In genomic region chr4:15757084-15757483, GRCh38 we compare ENCODE assay signal across 16 cellular contexts. TPM values are rescaled to one million over a fixed set of nuclear protein-coding genes. Genes with fewer than 3 reads are reported as not detected.
DNase-seq lines count a peak whose midpoint lies in the region; ATAC-seq and TF ChIP-seq lines count a peak whose summit lies in the region.
"Had no signal": no experiment of that assay in that cellular context is flagged by ENCODE, and none has a peak within 500 bp of the region (broad histone marks: within the 10 kb centered on the region; RNA-seq: fewer than 3 reads in every experiment).

No MANE protein-coding gene starts in this region.

- no peak for ATAC-seq in activated naive CD4-positive, alpha-beta T cell treated with anti-CD3 and anti-CD28 coated beads, Interleukin-2, amount 50 U/mL, for 72 hours
- ATAC-seq in left lobe of liver (no peak), HG02973 (IDR thresholded peaks at IDR 0.05; ENCODE audit: unreplicated experiment) (no peak), HG03196 (IDR thresholded peaks at IDR 0.05; ENCODE audit: unreplicated experiment) (no peak)
- ATAC-seq: GM23338, heart left ventricle, Right ventricle myocardium inferior had no signal

- TF ChIP-seq CTCF in MM.1S (IDR thresholded peaks at IDR 0.05; ENCODE audit: low read length) (no peak), spleen (IDR thresholded peaks at IDR 0.05 in 8 of 11, conservative IDR thresholded peaks at IDR 0.05 in 3 of 11) (no peak)

- H3K9me2 ChIP-seq in MM.1S (replicated peaks; ENCODE audit: insufficient read depth, low read length): no peaks in the 10 kb centered on the region

- peaks cover 45% of the 10 kb centered on the region for H3K4me1 ChIP-seq in MM.1S (ENCODE audit: low read length)
- H3K4me1 ChIP-seq in spleen: peaks cover 21 to 63% (median 45%) of the 10 kb centered on the region in 6 donors
- H3K4me1 ChIP-seq: breast epithelium had no signal

- no peaks in the 10 kb centered on the region for H3K27me3 Mint-ChIP-seq in activated naive CD4-positive, alpha-beta T cell treated with anti-CD3 and anti-CD28 coated beads for 36 hours (ENCODE audit: low read depth)

- H3K4me3 ChIP-seq in MM.1S (ENCODE audit: low read length) (peak overlapping the region; percentile 52), spleen (no peak overlapping the region)
- H3K4me3 ChIP-seq: breast epithelium, GM23338, heart left ventricle had no signal

- peak overlapping the region; percentile 83 for H3K27ac Mint-ChIP-seq in activated naive CD4-positive, alpha-beta T cell treated with anti-CD3 and anti-CD28 coated beads for 36 hours
- H3K27ac Mint-ChIP-seq in activated naive CD4-positive, alpha-beta T cell treated with anti-CD3 and anti-CD28 coated beads, Interleukin-2, amount 50 U/mL, for 72 hours: peak overlapping the region; percentile 77 to 97
- H3K27ac Mint-ChIP-seq: GM23338 had no signal

- no peak for DNase-seq in activated naive CD4-positive, alpha-beta T cell treated with anti-CD3 and anti-CD28 coated beads for 36 hours
- no peak for DNase-seq in activated naive CD4-positive, alpha-beta T cell treated with anti-CD3 and anti-CD28 coated beads, Interleukin-2, amount 50 U/mL, for 16 hours
- DNase-seq in MM.1S (peak; percentile 28), spleen (no peak), left lobe of liver (ENCODE audit: low spot score) (no peak)
- no peak for DNase-seq in activated naive CD4-positive, alpha-beta T cell treated with anti-CD3 and anti-CD28 coated beads, Interleukin-2, amount 50 U/mL, for 72 hours (ENCODE audit: low spot score in 2 of 2)
- DNase-seq: heart left ventricle, islet precursor cell, NCI-H2227 treated with DMSO at 0.1 percent for 48 hours, retina had no signal

- no peaks in the 10 kb centered on the region for H4K20me1 ChIP-seq in MM.1S (ENCODE audit: insufficient read depth, low read length)

- H3K9ac ChIP-seq in MM.1S (ENCODE audit: low read length): peak overlapping the region; percentile 47; the same call in 1 of the 2 replicates

- no peaks in the 10 kb centered on the region for H3K79me2 ChIP-seq in MM.1S (ENCODE audit: low read length)

- CTCF ChIA-PET in activated naive CD4-positive, alpha-beta T cell treated with anti-CD3 and anti-CD28 coated beads for 36 hours (lab: Charles Lee): interaction anchor here (0.6 to 4.5 kb wide), 20 partner anchors 9 to 287 kb away, joined by 3 to 52 read pairs (median 6); partner anchors contain the start of genes CD38 and FBXL5

- H3K9me3 ChIP-seq in MM.1S (replicated peaks; ENCODE audit: insufficient read depth, low read length) (no peaks in the 10 kb centered on the region), spleen (no peaks in the 10 kb centered on the region)
- H3K9me3 ChIP-seq: heart left ventricle had no signal

- H3F3A ChIP-seq in MM.1S (ENCODE audit: insufficient read depth, low read length): peaks cover 27% of the 10 kb centered on the region

- H3K9me3 Mint-ChIP-seq in activated naive CD4-positive, alpha-beta T cell treated with anti-CD3 and anti-CD28 coated beads for 36 hours: no peaks in the 10 kb centered on the region
- peaks cover 0 to 3% of the 10 kb centered on the region in 2 donors for H3K9me3 Mint-ChIP-seq in activated naive CD4-positive, alpha-beta T cell treated with anti-CD3 and anti-CD28 coated beads, Interleukin-2, amount 50 U/mL, for 72 hours
- H3K9me3 Mint-ChIP-seq: GM23338 had no signal

- H3K36me3 Mint-ChIP-seq in activated naive CD4-positive, alpha-beta T cell treated with anti-CD3 and anti-CD28 coated beads for 36 hours (ENCODE audit: low read depth): no peaks in the 10 kb centered on the region
- peaks cover 0 to 7% of the 10 kb centered on the region in 2 donors for H3K36me3 Mint-ChIP-seq in activated naive CD4-positive, alpha-beta T cell treated with anti-CD3 and anti-CD28 coated beads, Interleukin-2, amount 50 U/mL, for 72 hours

- peak overlapping the region; percentile 54 for H3K4me3 Mint-ChIP-seq in activated naive CD4-positive, alpha-beta T cell treated with anti-CD3 and anti-CD28 coated beads for 36 hours
- H3K4me3 Mint-ChIP-seq: GM23338, neural crest cell had no signal

- H3K4me1 Mint-ChIP-seq in activated naive CD4-positive, alpha-beta T cell treated with anti-CD3 and anti-CD28 coated beads for 36 hours (ENCODE audit: low read depth): peaks cover 44% of the 10 kb centered on the region
- H3K4me1 Mint-ChIP-seq: GM23338, neural crest cell had no signal

- no peaks in the 10 kb centered on the region for H3K27me3 ChIP-seq in MM.1S (replicated peaks; ENCODE audit: insufficient read depth, low read length)
- H3K27me3 ChIP-seq in spleen (replicated peaks in 1 of 7): no peaks in the 10 kb centered on the region
- H3K27me3 ChIP-seq: breast epithelium, heart left ventricle had no signal

- no peaks in the 10 kb centered on the region for H3K36me3 ChIP-seq in MM.1S (replicated peaks; ENCODE audit: insufficient read depth, low read length)
- H3K36me3 ChIP-seq in spleen: no peaks in the 10 kb centered on the region
- H3K36me3 ChIP-seq: breast epithelium, heart left ventricle had no signal

- H2AFZ ChIP-seq in MM.1S (ENCODE audit: low read length): peak overlapping the region; percentile 42; the same call in 1 of the 2 replicates

- 34 to 47% (median 46%) methylated on average over 4 of the region's 4 CpGs for WGBS in spleen, 5 donors

- intact Hi-C loops in activated naive CD4-positive, alpha-beta T cell treated with anti-CD3 and anti-CD28 coated beads for 36 hours (cut with micrococcal nuclease): loop anchor here (5.0 to 10.0 kb wide), 4 partner anchors 470 to 902 kb away; partner anchors contain the start of genes CPEB2 and TAPT1
- intact Hi-C loops in spleen (cut with DNase I; ENCODE audit: low total_unique reads): no loop called here

- TF ChIP-seq POLR2A in spleen (IDR thresholded peaks at IDR 0.05): no peak

- H3K27ac ChIP-seq in MM.1S (ENCODE audit: low read length) (peak overlapping the region; percentile 84), spleen (peak overlapping the region in 7 of 8 donors; percentile 16 to 74 (median 66))
- H3K27ac ChIP-seq: breast epithelium had no signal

- peak overlapping the region; percentile 88 for H3K4me2 ChIP-seq in MM.1S (ENCODE audit: low read depth, low read length)
- H3K4me2 ChIP-seq: GM23338 had no signal

RNA-seq across cellular contexts. Expression of gene CD38, which starts 21.0 kb away (rescaled TPM):
- 10 to 100 TPM; 18.5 to 20.0 TPM for total RNA-seq in activated naive CD4-positive, alpha-beta T cell treated with anti-CD3 and anti-CD28 coated beads for 36 hours
- total RNA-seq in activated naive CD4-positive, alpha-beta T cell treated with anti-CD3 and anti-CD28 coated beads, Interleukin-2, amount 50 U/mL, for 72 hours: 10 to 100 TPM; 10.7 to 32.8 TPM
- total RNA-seq in spleen (10 to 100 TPM; 45.1 to 92.9 (median 62.7) TPM), left lobe of liver (4.6 TPM)
- polyA plus RNA-seq in spleen: 1 to 10 TPM; 4.9 to 9.5 (median 5.8) TPM

RNA-seq across cellular contexts. Expression of gene BST1, which starts 54.2 kb away (rescaled TPM):
- total RNA-seq in activated naive CD4-positive, alpha-beta T cell treated with anti-CD3 and anti-CD28 coated beads for 36 hours: under 1 TPM; 0.74 to 0.96 TPM
- total RNA-seq in activated naive CD4-positive, alpha-beta T cell treated with anti-CD3 and anti-CD28 coated beads, Interleukin-2, amount 50 U/mL, for 72 hours: under 1 TPM; 0.39 to 0.82 TPM
- total RNA-seq in spleen: 10 to 100 TPM; 12.3 to 54.3 (median 25.1) TPM
- 1 to 10 TPM; 3.8 to 5.9 (median 4.8) TPM for polyA plus RNA-seq in spleen
- 3.7 TPM for total RNA-seq in left lobe of liver
